In genomic region chr3:12970684-12971083, GRCh38 we compare ENCODE assay signal across 16 cellular contexts.
A peak's percentile ranks its signal among the peaks of the same experiment; 100 is the strongest.
DNase-seq lines count a peak whose midpoint lies in the region; ATAC-seq and TF ChIP-seq lines count a peak whose summit lies in the region.
"Had no signal": no experiment of that assay in that cellular context is flagged by ENCODE, and none has a peak within 500 bp of the region (broad histone marks: within the 10 kb centered on the region; RNA-seq: fewer than 3 reads in every experiment).

No MANE protein-coding gene starts in this region.

- DNase-seq in NCI-H82 (lab: John Stamatoyannopoulos, UW), result peak; percentile 10
- DNase-seq in NCI-H82 treated with DMSO at 0.1 percent for 48 hours (lab: John Stamatoyannopoulos, UW; ENCODE audit: unreplicated experiment), result no peak
- DNase-seq in NCI-H2029 (lab: John Stamatoyannopoulos, UW), result peak; percentile 84
- peak; percentile 54 to 80 for DNase-seq in SJCRH30
- no peak for DNase-seq in nephron progenitor cell
- no peak for DNase-seq in stimulated activated CD4-positive, alpha-beta T cell treated with anti-CD3 and anti-CD28 coated beads, Interleukin-12 subunit alpha, Interleukin-12 subunit beta, amount 100 ng/mL, for 4 hours
- DNase-seq in tibial nerve (ENCODE audit: low spot score in 2 of 2), result no peak
- DNase-seq: activated CD4-positive, alpha-beta T cell treated with anti-CD3 and anti-CD28 coated beads for 36 hours; foreskin fibroblast; RPMI8226; stimulated activated CD4-positive, alpha-beta T cell treated with anti-CD3 and anti-CD28 coated beads, Interleukin-4, amount 100 ng/mL, for 4 hours; T-helper 2 cell; trophoblast cell had no signal

- TF ChIP-seq POLR2A in tibial nerve (IDR thresholded peaks at IDR 0.05), result no peak

- no peaks in the 10 kb centered on the region for H3K27me3 ChIP-seq in SJCRH30
- H3K27me3 ChIP-seq in tibial nerve, result no peaks in the 10 kb centered on the region

- H3K4me1 ChIP-seq in SJCRH30, result peaks cover 42% of the 10 kb centered on the region
- H3K4me1 ChIP-seq in tibial nerve, result peaks cover 3 to 31% (median 16%) of the 10 kb centered on the region in 4 donors

- WGBS in tibial nerve, 2 donors, result 92 to 93% methylated on average over 5 of the region's 5 CpGs

- H3K9me3 ChIP-seq in SJCRH30 (replicated peaks) (no peaks in the 10 kb centered on the region), tibial nerve (no peaks in the 10 kb centered on the region)
- H3K9me3 ChIP-seq: neutrophil had no signal

- ATAC-seq in HG02571 (IDR thresholded peaks at IDR 0.05; ENCODE audit: unreplicated experiment), result no peak
- ATAC-seq: activated CD4-positive, alpha-beta T cell treated with anti-CD3 and anti-CD28 coated beads for 36 hours; sciatic nerve had no signal

- H3K27ac ChIP-seq in SJCRH30 (no peak overlapping the region), tibial nerve (no peak overlapping the region)
- H3K27ac ChIP-seq: neutrophil had no signal

- no peak for TF ChIP-seq EP300 in tibial nerve (IDR thresholded peaks at IDR 0.05)

- no peak overlapping the region for H3K4me3 ChIP-seq in SJCRH30
- H3K4me3 ChIP-seq in tibial nerve, result no peak overlapping the region

- no peak overlapping the region for H3K4me3 Mint-ChIP-seq in nephron progenitor cell
- H3K4me3 Mint-ChIP-seq: activated CD4-positive, alpha-beta T cell treated with anti-CD3 and anti-CD28 coated beads for 36 hours had no signal

- no peaks in the 10 kb centered on the region for H3K9me3 Mint-ChIP-seq in nephron progenitor cell

- H3K4me1 Mint-ChIP-seq in nephron progenitor cell, result peaks cover 51% of the 10 kb centered on the region

- no peaks in the 10 kb centered on the region for H3K36me3 Mint-ChIP-seq in nephron progenitor cell (ENCODE audit: low read depth)

- TF ChIP-seq CTCF in nephron progenitor cell (IDR thresholded peaks at IDR 0.05) (no peak), tibial nerve (IDR thresholded peaks at IDR 0.05) (no peak)

- H3K27me3 Mint-ChIP-seq in nephron progenitor cell (ENCODE audit: low read depth, poor library complexity), result peaks cover 7% of the 10 kb centered on the region
- H3K27me3 Mint-ChIP-seq: activated CD4-positive, alpha-beta T cell treated with anti-CD3 and anti-CD28 coated beads for 36 hours had no signal

- peak overlapping the region; percentile 56 for H3K27ac Mint-ChIP-seq in nephron progenitor cell
- H3K27ac Mint-ChIP-seq: activated CD4-positive, alpha-beta T cell treated with anti-CD3 and anti-CD28 coated beads for 36 hours had no signal

- H3K36me3 ChIP-seq in SJCRH30 (no peaks in the 10 kb centered on the region), tibial nerve (no peaks in the 10 kb centered on the region)

Comparison
In these comparisons a context has a peak if more than half of its experiments do, and no peak if none do; other contexts are left out.
1. DNase-seq: peak in NCI-H82 (single experiment), NCI-H2029 (single experiment) and SJCRH30 (2 of 2); none in NCI-H82 treated with DMSO at 0.1 percent for 48 hours (single experiment), nephron progenitor cell (single experiment), stimulated activated CD4-positive, alpha-beta T cell treated with anti-CD3 and anti-CD28 coated beads, Interleukin-12 subunit alpha, Interleukin-12 subunit beta, amount 100 ng/mL, for 4 hours (single experiment) and tibial nerve (0 of 2).